ENCODE assay signal across 1 cellular context in the genomic region with DNA sequence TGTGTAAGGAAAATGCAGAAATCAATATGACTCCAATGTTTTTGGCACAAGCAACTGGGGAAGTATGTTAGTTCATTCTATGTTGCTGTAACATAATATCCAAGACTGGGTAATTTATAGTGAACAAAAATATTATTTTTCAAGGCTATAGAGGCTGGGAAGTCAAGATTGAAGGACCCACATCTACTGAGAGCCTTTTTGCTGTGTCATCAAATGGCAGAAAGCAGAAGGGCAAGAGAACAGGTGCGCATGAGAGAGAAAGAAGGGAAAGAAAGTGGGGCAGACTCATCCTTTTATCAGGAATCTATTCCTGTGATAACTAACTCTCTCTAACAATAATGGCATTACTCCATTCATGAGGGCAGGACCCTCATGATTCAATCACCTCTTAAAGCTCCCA.
TF ChIP-seq lines count a peak whose summit lies in the region.

No MANE protein-coding gene starts in this region.

TF ChIP-seq in A549, 52 proteins besides CTCF, POLR2A, EP300 and RAD21 (continued from another document):
- TF ChIP-seq, protein P1, sequence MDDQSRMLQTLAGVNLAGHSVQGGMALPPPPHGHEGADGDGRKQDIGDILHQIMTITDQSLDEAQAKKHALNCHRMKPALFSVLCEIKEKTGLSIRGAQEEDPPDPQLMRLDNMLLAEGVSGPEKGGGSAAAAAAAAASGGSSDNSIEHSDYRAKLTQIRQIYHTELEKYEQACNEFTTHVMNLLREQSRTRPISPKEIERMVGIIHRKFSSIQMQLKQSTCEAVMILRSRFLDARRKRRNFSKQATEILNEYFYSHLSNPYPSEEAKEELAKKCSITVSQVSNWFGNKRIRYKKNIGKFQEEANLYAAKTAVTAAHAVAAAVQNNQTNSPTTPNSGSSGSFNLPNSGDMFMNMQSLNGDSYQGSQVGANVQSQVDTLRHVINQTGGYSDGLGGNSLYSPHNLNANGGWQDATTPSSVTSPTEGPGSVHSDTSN (IDR thresholded peaks at IDR 0.05) = no peak
- TF ChIP-seq TP53 (CRISPR knock-in tag; IDR thresholded peaks at IDR 0.05) = no peak
- TF ChIP-seq, protein P2, sequence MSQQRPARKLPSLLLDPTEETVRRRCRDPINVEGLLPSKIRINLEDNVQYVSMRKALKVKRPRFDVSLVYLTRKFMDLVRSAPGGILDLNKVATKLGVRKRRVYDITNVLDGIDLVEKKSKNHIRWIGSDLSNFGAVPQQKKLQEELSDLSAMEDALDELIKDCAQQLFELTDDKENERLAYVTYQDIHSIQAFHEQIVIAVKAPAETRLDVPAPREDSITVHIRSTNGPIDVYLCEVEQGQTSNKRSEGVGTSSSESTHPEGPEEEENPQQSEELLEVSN (IDR thresholded peaks at IDR 0.05; ENCODE audit: borderline replicate concordance, low read depth) = no peak
- no peak for TF ChIP-seq PHF8 (IDR thresholded peaks at IDR 0.05; ENCODE audit: borderline replicate concordance, low read depth)
- TF ChIP-seq CBX8 (IDR thresholded peaks at IDR 0.05) = no peak
